Comparison of ENCODE assay signal across 3 cellular contexts in genomic region chr2:132857334-132857733, GRCh38.
"Had no signal": no experiment of that assay in that cellular context is flagged by ENCODE, and none has a peak within 500 bp of the region (broad histone marks: within the 10 kb centered on the region; RNA-seq: fewer than 3 reads in every experiment).

No MANE protein-coding gene starts in this region.

- H3K4me3 ChIP-seq: GM12878 had no signal

- DNase-seq: GDM1, GF-D8 had no signal
